In genomic region chr10:16521311-16522016, GRCh38 we compare ENCODE assay signal across 8 cellular contexts. TPM values are rescaled to one million over a fixed set of nuclear protein-coding genes. Genes with fewer than 3 reads are reported as not detected.
DNase-seq lines count a peak whose midpoint lies in the region; ATAC-seq and TF ChIP-seq lines count a peak whose summit lies in the region.

Gene C1QL3 (minus strand): TSS chr10:16521879. CDS start chr10:16521065, 814 bp downstream.

- no peak within 1 kb of the TSS for H3K27ac Mint-ChIP-seq in mesothelial cell of epicardium

- H3K4me1 ChIP-seq in tibial nerve = peaks cover 0 to 28% (median 15%) of the 10 kb centered on the region in 4 donors

- TF ChIP-seq EP300 in tibial nerve (IDR thresholded peaks at IDR 0.05) = no peak

- peak within 1 kb of the TSS; percentile 68 for H3K4me3 Mint-ChIP-seq in mesothelial cell of epicardium

- no peak within 1 kb of the TSS for H3K27ac ChIP-seq in tibial nerve

- no peaks in the 10 kb centered on the region for H3K9me3 Mint-ChIP-seq in mesothelial cell of epicardium

- peaks cover 4% of the 10 kb centered on the region for H3K36me3 Mint-ChIP-seq in mesothelial cell of epicardium

- peaks cover 0 to 48% of the 10 kb centered on the region in 2 donors for H3K27me3 ChIP-seq in tibial nerve

- DNase-seq in NCI-H2227 (lab: John Stamatoyannopoulos, UW; ENCODE audit: unreplicated experiment) = peak; percentile 28
- no peak for DNase-seq in NCI-H2227 treated with DMSO at 0.1 percent for 48 hours (lab: John Stamatoyannopoulos, UW)
- peak; percentile 25 for DNase-seq in RPMI7951 (ENCODE audit: low read depth)
- DNase-seq in ecto neural progenitor cell (ENCODE audit: low spot score) = peak; percentile 66
- DNase-seq in mesothelial cell of epicardium (ENCODE audit: low spot score in 2 of 2, unreplicated experiment in 2 of 2) = peak in 1 of 2 experiments; percentile 53
- DNase-seq in tibial nerve (ENCODE audit: low spot score in 2 of 2) = no peak
- no peak for DNase-seq in activated gamma-delta T cell treated with Interleukin-2 at 50 U/mL for 16 hours

- no peaks in the 10 kb centered on the region for H3K36me3 ChIP-seq in tibial nerve

- H3K4me1 Mint-ChIP-seq in mesothelial cell of epicardium = peaks cover 12% of the 10 kb centered on the region

- no peak for TF ChIP-seq POLR2A in tibial nerve (IDR thresholded peaks at IDR 0.05)

- 2 to 3% methylated on average over 47 to 49 of the region's 68 CpGs for WGBS in tibial nerve, 2 donors

- peaks cover 89% of the 10 kb centered on the region for H3K27me3 Mint-ChIP-seq in mesothelial cell of epicardium (ENCODE audit: low read depth)

- H3K9me3 ChIP-seq in tibial nerve = no peaks in the 10 kb centered on the region

- H3K4me3 ChIP-seq in tibial nerve = peak within 1 kb of the TSS; percentile 33 to 58 (median 36)

- ATAC-seq in HG02678 (IDR thresholded peaks at IDR 0.05; ENCODE audit: unreplicated experiment) = peak; percentile 46

- TF ChIP-seq CTCF in mesothelial cell of epicardium (IDR thresholded peaks at IDR 0.05; ENCODE audit: unreplicated experiment) = no peak
- TF ChIP-seq CTCF in tibial nerve (IDR thresholded peaks at IDR 0.05) = no peak

RNA-seq across cellular contexts. Expression of gene C1QL3, which starts in this region (rescaled TPM):
- total RNA-seq in RPMI7951 (2014; rRNA removed; shearing (Covaris generic)) = not detected in 2 replicates
- total RNA-seq in mesothelial cell of epicardium (not detected in 3 replicates), tibial nerve (not detected)

Comparison
In these comparisons a context has a peak if more than half of its experiments do, and no peak if none do; other contexts are left out.
1. DNase-seq: peak in NCI-H2227 (single experiment) and ecto neural progenitor cell (single experiment); none in NCI-H2227 treated with DMSO at 0.1 percent for 48 hours (single experiment), tibial nerve (0 of 2) and activated gamma-delta T cell treated with Interleukin-2 at 50 U/mL for 16 hours (single experiment).
2. Peak in DNase-seq in RPMI7951; RNA of the gene not detected or under 1 TPM.